17 cellular contexts compared by ENCODE assay signal in the genomic region with DNA sequence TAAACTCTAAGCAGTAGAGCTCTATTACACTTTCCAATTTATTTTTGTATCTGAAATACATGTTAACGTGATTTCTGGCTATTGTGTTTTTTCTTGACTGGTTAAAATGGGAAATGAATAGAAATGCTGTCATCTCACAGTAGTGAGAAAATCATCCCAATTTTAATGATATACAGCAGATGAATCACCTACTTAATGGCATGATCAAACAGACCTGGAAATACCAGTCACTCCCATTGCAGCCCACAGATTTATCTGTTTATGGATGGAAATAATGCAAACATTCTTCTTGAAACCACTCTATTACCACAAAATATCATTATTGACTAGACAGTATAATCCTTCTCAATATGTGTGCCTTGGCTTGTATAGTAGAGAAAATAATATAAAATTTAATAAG.
"Had no signal": no experiment of that assay in that cellular context is flagged by ENCODE, and none has a peak within 500 bp of the region (broad histone marks: within the 10 kb centered on the region; RNA-seq: fewer than 3 reads in every experiment).

No MANE protein-coding gene starts in this region.

- H3K27me3 ChIP-seq: colonic mucosa, neutrophil, spleen had no signal

- H3K4me3 Mint-ChIP-seq: activated CD4-positive, alpha-beta memory T cell treated with anti-CD3 and anti-CD28 coated beads for 36 hours; activated naive CD8-positive, alpha-beta T cell treated with anti-CD3 and anti-CD28 coated beads for 36 hours; naive thymus-derived CD4-positive, alpha-beta T cell; stimulated activated naive B cell treated with anti-CD40 and anti-IgM and Interleukin-4, amounts not matched to agents 10 μg/mL and 1 μg/mL and 100 μg/mL, for 72 hours; type B pancreatic cell had no signal

- ATAC-seq: naive thymus-derived CD4-positive, alpha-beta T cell; right cardiac atrium; stimulated activated naive B cell treated with anti-CD40 and anti-IgM and Interleukin-4, amounts not matched to agents 10 μg/mL and 1 μg/mL and 100 μg/mL, for 72 hours had no signal

- H3K27ac ChIP-seq: colonic mucosa, neutrophil, spleen had no signal

- H3K4me1 ChIP-seq: colonic mucosa, spleen had no signal

- H3K27ac Mint-ChIP-seq: activated CD4-positive, alpha-beta memory T cell treated with anti-CD3 and anti-CD28 coated beads for 36 hours; activated naive CD8-positive, alpha-beta T cell treated with anti-CD3 and anti-CD28 coated beads for 36 hours; naive thymus-derived CD4-positive, alpha-beta T cell; stimulated activated naive B cell treated with anti-CD40 and anti-IgM and Interleukin-4, amounts not matched to agents 10 μg/mL and 1 μg/mL and 100 μg/mL, for 72 hours; type B pancreatic cell had no signal

- H3K9me3 Mint-ChIP-seq: activated CD4-positive, alpha-beta memory T cell treated with anti-CD3 and anti-CD28 coated beads for 36 hours; activated naive CD8-positive, alpha-beta T cell treated with anti-CD3 and anti-CD28 coated beads for 36 hours; stimulated activated naive B cell treated with anti-CD40 and anti-IgM and Interleukin-4, amounts not matched to agents 10 μg/mL and 1 μg/mL and 100 μg/mL, for 72 hours had no signal

- H3K9me3 ChIP-seq: colonic mucosa, neutrophil had no signal

- H3K27me3 Mint-ChIP-seq: activated CD4-positive, alpha-beta memory T cell treated with anti-CD3 and anti-CD28 coated beads for 36 hours; activated naive CD8-positive, alpha-beta T cell treated with anti-CD3 and anti-CD28 coated beads for 36 hours; naive thymus-derived CD4-positive, alpha-beta T cell; stimulated activated naive B cell treated with anti-CD40 and anti-IgM and Interleukin-4, amounts not matched to agents 10 μg/mL and 1 μg/mL and 100 μg/mL, for 72 hours; type B pancreatic cell had no signal

- H3K4me3 ChIP-seq: colonic mucosa, spleen had no signal

- H3K4me1 Mint-ChIP-seq: activated naive CD8-positive, alpha-beta T cell treated with anti-CD3 and anti-CD28 coated beads for 36 hours; naive thymus-derived CD4-positive, alpha-beta T cell; stimulated activated naive B cell treated with anti-CD40 and anti-IgM and Interleukin-4, amounts not matched to agents 10 μg/mL and 1 μg/mL and 100 μg/mL, for 72 hours had no signal

- H3K36me3 ChIP-seq: colonic mucosa, neutrophil, spleen had no signal

- H3K36me3 Mint-ChIP-seq: activated CD4-positive, alpha-beta memory T cell treated with anti-CD3 and anti-CD28 coated beads for 36 hours; activated naive CD8-positive, alpha-beta T cell treated with anti-CD3 and anti-CD28 coated beads for 36 hours; naive thymus-derived CD4-positive, alpha-beta T cell; stimulated activated naive B cell treated with anti-CD40 and anti-IgM and Interleukin-4, amounts not matched to agents 10 μg/mL and 1 μg/mL and 100 μg/mL, for 72 hours; type B pancreatic cell had no signal

- DNase-seq: activated CD4-positive, alpha-beta memory T cell treated with anti-CD3 and anti-CD28 coated beads for 36 hours; activated gamma-delta T cell treated with Interleukin-2 at 50 U/mL for 16 hours; activated naive CD8-positive, alpha-beta T cell treated with anti-CD3 and anti-CD28 coated beads for 36 hours; activated T-cell treated with anti-CD3 and anti-CD28 coated beads, Interleukin-2, amount 50 U/mL, for 48 hours; anterior cingulate cortex; caudate nucleus; colonic mucosa; effector CD4-positive, alpha-beta T cell; hypothalamus; naive thymus-derived CD4-positive, alpha-beta T cell; right cardiac atrium; spleen; stimulated activated CD4-positive, alpha-beta T cell treated with anti-CD3 and anti-CD28 coated beads, Interleukin-1b, Interleukin-23, amount 100 ng/mL, for 48 hours; stimulated activated naive B cell treated with anti-CD40 and anti-IgM and Interleukin-4, amounts not matched to agents 10 μg/mL and 1 μg/mL and 100 μg/mL, for 72 hours; SW 1271 had no signal
